1 cellular context compared by ENCODE assay signal in the genomic region with DNA sequence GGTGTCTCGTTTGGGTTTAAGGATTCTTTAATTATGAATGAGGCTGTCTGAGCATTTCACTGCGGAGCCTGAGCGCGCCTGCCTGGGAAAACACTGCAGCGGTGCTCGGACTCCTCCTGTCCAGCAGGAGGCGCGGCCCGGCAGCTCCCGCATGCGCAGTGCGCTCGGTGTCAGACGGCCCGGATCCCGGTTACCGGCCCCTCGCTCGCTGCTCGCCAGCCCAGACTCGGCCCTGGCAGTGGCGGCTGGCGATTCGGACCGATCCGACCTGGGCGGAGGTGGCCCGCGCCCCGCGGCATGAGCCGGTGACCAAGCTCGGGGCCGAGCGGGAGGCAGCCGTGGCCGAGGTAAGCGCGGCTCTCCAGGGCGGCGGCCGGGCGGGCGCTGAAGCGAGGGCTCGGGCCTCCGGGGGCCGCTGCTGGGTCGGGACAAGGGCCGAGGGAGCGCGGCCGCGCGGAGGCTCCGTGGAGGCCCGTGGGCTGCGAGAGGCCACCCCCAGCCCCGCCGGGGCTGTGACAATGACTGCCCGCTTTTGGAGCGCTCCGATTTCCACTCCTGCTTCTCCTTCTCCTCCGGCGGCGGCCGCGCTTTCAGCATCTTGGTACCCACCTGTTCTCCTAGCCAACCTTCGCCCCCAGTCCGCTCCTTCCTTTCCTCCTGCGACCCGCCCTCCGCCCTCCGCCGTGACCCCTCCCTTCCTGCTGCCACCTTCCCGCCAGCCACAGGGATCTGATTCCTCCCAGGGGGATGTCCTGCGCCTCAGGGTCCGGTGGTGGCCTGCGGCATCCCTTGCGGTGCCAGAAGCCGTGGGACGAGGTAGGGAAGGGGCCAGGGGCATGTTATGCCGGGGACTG.
TF ChIP-seq lines count a peak whose summit lies in the region.

Gene EXT2, plus strand, starts transcription at position 173 of the 854 bp plus-strand sequence. CDS start 12,035 bp downstream, outside the sequence.

TF ChIP-seq in HepG2, 621 proteins besides CTCF, POLR2A, EP300 and RAD21 (continued from another document and continues in another):
- TF ChIP-seq KIAA2018 (CRISPR knock-in tag; IDR thresholded peaks at IDR 0.05; ENCODE audit: borderline replicate concordance) (no peak), MAFG (CRISPR knock-in tag; IDR thresholded peaks at IDR 0.05) (no peak), ZNF7 (CRISPR knock-in tag; IDR thresholded peaks at IDR 0.05) (no peak), GATAD2A (CRISPR knock-in tag; IDR thresholded peaks at IDR 0.05) (no peak), ZNF790 (CRISPR knock-in tag; IDR thresholded peaks at IDR 0.05; ENCODE audit: borderline replicate concordance) (0 out of 2 replicates have a peak, but pooled peaks have one; percentile 55), ZNF580 (CRISPR knock-in tag; IDR thresholded peaks at IDR 0.05; ENCODE audit: borderline replicate concordance, low read depth) (peak; percentile 57; the same call in 1 of the 2 replicates), TERF1 (CRISPR knock-in tag; IDR thresholded peaks at IDR 0.05) (no peak), REPIN1 (CRISPR knock-in tag; IDR thresholded peaks at IDR 0.05; ENCODE audit: borderline replicate concordance, low read depth) (peak; percentile 46; the same call in 1 of the 2 replicates), TEAD3 (CRISPR knock-in tag; optimal IDR thresholded peaks at IDR 0.05; ENCODE audit: borderline replicate concordance) (peak; percentile 46), ZNF781 (CRISPR knock-in tag; IDR thresholded peaks at IDR 0.05; ENCODE audit: borderline replicate concordance, not compliant biosample characterization) (no peak), ZNF329 (CRISPR knock-in tag; IDR thresholded peaks at IDR 0.05; ENCODE audit: low read depth) (no peak), ZNF451 (CRISPR knock-in tag; IDR thresholded peaks at IDR 0.05) (peak; percentile 78; the same call in 1 of the 2 replicates), NFATC3 (CRISPR knock-in tag; IDR thresholded peaks at IDR 0.05) (no peak), ZNF282 (IDR thresholded peaks at IDR 0.05; ENCODE audit: partially characterized antibody) (no peak), NBN (conservative IDR thresholded peaks at IDR 0.05) (no peak)
- TF ChIP-seq, protein P1, sequence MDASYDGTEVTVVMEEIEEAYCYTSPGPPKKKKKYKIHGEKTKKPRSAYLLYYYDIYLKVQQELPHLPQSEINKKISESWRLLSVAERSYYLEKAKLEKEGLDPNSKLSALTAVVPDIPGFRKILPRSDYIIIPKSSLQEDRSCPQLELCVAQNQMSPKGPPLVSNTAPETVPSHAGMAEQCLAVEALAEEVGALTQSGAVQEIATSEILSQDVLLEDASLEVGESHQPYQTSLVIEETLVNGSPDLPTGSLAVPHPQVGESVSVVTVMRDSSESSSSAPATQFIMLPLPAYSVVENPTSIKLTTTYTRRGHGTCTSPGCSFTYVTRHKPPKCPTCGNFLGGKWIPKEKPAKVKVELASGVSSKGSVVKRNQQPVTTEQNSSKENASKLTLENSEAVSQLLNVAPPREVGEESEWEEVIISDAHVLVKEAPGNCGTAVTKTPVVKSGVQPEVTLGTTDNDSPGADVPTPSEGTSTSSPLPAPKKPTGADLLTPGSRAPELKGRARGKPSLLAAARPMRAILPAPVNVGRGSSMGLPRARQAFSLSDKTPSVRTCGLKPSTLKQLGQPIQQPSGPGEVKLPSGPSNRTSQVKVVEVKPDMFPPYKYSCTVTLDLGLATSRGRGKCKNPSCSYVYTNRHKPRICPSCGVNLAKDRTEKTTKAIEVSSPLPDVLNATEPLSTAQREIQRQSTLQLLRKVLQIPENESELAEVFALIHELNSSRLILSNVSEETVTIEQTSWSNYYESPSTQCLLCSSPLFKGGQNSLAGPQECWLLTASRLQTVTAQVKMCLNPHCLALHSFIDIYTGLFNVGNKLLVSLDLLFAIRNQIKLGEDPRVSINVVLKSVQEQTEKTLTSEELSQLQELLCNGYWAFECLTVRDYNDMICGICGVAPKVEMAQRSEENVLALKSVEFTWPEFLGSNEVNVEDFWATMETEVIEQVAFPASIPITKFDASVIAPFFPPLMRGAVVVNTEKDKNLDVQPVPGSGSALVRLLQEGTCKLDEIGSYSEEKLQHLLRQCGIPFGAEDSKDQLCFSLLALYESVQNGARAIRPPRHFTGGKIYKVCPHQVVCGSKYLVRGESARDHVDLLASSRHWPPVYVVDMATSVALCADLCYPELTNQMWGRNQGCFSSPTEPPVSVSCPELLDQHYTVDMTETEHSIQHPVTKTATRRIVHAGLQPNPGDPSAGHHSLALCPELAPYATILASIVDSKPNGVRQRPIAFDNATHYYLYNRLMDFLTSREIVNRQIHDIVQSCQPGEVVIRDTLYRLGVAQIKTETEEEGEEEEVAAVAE (CRISPR knock-in tag; IDR thresholded peaks at IDR 0.05; ENCODE audit: borderline replicate concordance), result no peak
- TF ChIP-seq, protein P2, sequence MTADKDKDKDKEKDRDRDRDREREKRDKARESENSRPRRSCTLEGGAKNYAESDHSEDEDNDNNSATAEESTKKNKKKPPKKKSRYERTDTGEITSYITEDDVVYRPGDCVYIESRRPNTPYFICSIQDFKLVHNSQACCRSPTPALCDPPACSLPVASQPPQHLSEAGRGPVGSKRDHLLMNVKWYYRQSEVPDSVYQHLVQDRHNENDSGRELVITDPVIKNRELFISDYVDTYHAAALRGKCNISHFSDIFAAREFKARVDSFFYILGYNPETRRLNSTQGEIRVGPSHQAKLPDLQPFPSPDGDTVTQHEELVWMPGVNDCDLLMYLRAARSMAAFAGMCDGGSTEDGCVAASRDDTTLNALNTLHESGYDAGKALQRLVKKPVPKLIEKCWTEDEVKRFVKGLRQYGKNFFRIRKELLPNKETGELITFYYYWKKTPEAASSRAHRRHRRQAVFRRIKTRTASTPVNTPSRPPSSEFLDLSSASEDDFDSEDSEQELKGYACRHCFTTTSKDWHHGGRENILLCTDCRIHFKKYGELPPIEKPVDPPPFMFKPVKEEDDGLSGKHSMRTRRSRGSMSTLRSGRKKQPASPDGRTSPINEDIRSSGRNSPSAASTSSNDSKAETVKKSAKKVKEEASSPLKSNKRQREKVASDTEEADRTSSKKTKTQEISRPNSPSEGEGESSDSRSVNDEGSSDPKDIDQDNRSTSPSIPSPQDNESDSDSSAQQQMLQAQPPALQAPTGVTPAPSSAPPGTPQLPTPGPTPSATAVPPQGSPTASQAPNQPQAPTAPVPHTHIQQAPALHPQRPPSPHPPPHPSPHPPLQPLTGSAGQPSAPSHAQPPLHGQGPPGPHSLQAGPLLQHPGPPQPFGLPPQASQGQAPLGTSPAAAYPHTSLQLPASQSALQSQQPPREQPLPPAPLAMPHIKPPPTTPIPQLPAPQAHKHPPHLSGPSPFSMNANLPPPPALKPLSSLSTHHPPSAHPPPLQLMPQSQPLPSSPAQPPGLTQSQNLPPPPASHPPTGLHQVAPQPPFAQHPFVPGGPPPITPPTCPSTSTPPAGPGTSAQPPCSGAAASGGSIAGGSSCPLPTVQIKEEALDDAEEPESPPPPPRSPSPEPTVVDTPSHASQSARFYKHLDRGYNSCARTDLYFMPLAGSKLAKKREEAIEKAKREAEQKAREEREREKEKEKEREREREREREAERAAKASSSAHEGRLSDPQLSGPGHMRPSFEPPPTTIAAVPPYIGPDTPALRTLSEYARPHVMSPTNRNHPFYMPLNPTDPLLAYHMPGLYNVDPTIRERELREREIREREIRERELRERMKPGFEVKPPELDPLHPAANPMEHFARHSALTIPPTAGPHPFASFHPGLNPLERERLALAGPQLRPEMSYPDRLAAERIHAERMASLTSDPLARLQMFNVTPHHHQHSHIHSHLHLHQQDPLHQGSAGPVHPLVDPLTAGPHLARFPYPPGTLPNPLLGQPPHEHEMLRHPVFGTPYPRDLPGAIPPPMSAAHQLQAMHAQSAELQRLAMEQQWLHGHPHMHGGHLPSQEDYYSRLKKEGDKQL (CRISPR knock-in tag; IDR thresholded peaks at IDR 0.05; ENCODE audit: low read depth), result no peak
- TF ChIP-seq, protein P3, sequence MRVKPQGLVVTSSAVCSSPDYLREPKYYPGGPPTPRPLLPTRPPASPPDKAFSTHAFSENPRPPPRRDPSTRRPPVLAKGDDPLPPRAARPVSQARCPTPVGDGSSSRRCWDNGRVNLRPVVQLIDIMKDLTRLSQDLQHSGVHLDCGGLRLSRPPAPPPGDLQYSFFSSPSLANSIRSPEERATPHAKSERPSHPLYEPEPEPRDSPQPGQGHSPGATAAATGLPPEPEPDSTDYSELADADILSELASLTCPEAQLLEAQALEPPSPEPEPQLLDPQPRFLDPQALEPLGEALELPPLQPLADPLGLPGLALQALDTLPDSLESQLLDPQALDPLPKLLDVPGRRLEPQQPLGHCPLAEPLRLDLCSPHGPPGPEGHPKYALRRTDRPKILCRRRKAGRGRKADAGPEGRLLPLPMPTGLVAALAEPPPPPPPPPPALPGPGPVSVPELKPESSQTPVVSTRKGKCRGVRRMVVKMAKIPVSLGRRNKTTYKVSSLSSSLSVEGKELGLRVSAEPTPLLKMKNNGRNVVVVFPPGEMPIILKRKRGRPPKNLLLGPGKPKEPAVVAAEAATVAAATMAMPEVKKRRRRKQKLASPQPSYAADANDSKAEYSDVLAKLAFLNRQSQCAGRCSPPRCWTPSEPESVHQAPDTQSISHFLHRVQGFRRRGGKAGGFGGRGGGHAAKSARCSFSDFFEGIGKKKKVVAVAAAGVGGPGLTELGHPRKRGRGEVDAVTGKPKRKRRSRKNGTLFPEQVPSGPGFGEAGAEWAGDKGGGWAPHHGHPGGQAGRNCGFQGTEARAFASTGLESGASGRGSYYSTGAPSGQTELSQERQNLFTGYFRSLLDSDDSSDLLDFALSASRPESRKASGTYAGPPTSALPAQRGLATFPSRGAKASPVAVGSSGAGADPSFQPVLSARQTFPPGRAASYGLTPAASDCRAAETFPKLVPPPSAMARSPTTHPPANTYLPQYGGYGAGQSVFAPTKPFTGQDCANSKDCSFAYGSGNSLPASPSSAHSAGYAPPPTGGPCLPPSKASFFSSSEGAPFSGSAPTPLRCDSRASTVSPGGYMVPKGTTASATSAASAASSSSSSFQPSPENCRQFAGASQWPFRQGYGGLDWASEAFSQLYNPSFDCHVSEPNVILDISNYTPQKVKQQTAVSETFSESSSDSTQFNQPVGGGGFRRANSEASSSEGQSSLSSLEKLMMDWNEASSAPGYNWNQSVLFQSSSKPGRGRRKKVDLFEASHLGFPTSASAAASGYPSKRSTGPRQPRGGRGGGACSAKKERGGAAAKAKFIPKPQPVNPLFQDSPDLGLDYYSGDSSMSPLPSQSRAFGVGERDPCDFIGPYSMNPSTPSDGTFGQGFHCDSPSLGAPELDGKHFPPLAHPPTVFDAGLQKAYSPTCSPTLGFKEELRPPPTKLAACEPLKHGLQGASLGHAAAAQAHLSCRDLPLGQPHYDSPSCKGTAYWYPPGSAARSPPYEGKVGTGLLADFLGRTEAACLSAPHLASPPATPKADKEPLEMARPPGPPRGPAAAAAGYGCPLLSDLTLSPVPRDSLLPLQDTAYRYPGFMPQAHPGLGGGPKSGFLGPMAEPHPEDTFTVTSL (CRISPR knock-in tag; IDR thresholded peaks at IDR 0.05; ENCODE audit: borderline replicate concordance), result no peak; the same call in 1 of the 2 replicates
